ENCODE assay signal across 29 cellular contexts in the genomic region with DNA sequence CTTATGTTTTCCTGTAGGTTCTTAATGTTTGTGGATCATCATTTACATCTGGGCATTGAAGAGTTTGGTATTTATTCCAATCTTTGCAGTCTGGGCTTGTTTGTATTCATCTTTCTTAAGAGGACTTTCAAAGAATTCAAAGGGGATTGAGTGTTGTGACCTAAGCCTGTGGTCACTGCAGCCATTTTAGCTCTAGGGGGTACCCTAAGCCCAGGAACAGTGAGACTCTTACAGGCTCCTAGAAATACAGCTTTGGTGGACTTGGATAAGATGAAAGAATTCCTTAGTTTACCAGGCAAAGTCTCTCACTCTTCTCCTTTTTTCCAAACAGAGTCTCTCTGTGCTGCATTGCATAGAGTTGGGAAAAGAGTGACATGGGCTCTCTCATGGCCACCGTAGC.
"Had no signal": no experiment of that assay in that cellular context is flagged by ENCODE, and none has a peak within 500 bp of the region (broad histone marks: within the 10 kb centered on the region; RNA-seq: fewer than 3 reads in every experiment).

No MANE protein-coding gene starts in this region.

- H3K4me1 ChIP-seq: esophagus squamous epithelium, pancreas, psoas muscle, stomach, thyroid gland, upper lobe of left lung had no signal

- H3K27me3 Mint-ChIP-seq: activated CD4-positive, alpha-beta memory T cell treated with anti-CD3 and anti-CD28 coated beads, Interleukin-2, amount 10 ng/mL, durations not matched to agents 7 days and 5 days; activated CD4-positive, alpha-beta T cell treated with anti-CD3 and anti-CD28 coated beads, Interleukin-2, amount 10 ng/mL, durations not matched to agents 7 days and 5 days; activated T-helper 17 cell treated with anti-CD3 and anti-CD28 coated beads, Interleukin-2, amount 50 U/mL, for 72 hours; central memory CD8-positive, alpha-beta T cell; dendritic cell treated with granulocyte-macrophage colony-stimulating factor and Interleukin-4, amounts not matched to agents 40 ng/mL and 50 ng/mL, for 4 days; naive B cell; stimulated activated naive B cell treated with anti-CD40 and anti-IgM and Interleukin-4, amounts not matched to agents 10 μg/mL and 1 μg/mL and 100 μg/mL, for 72 hours had no signal

- H3K4me3 Mint-ChIP-seq: activated CD4-positive, alpha-beta memory T cell treated with anti-CD3 and anti-CD28 coated beads, Interleukin-2, amount 10 ng/mL, durations not matched to agents 7 days and 5 days; activated CD4-positive, alpha-beta T cell treated with anti-CD3 and anti-CD28 coated beads, Interleukin-2, amount 10 ng/mL, durations not matched to agents 7 days and 5 days; activated T-cell treated with anti-CD3 and anti-CD28 coated beads, Interleukin-2, amount 50 U/mL, for 4 hours; activated T-helper 17 cell treated with anti-CD3 and anti-CD28 coated beads, Interleukin-2, amount 50 U/mL, for 72 hours; central memory CD8-positive, alpha-beta T cell; dendritic cell treated with granulocyte-macrophage colony-stimulating factor and Interleukin-4, amounts not matched to agents 40 ng/mL and 50 ng/mL, for 4 days; mesothelial cell of epicardium; naive B cell; nephron progenitor cell; stimulated activated naive B cell treated with anti-CD40 and anti-IgM and Interleukin-4, amounts not matched to agents 10 μg/mL and 1 μg/mL and 100 μg/mL, for 72 hours; T-helper 1 cell treated with Interleukin-12 subunit alpha and Interleukin-12 subunit beta and Interleukin-4 antibody, amounts not matched to agents 30 μg/mL and 1 μg/mL, for 36 hours had no signal

- H3K36me3 ChIP-seq: esophagus squamous epithelium, pancreas, stomach, thyroid gland, upper lobe of left lung, WERI-Rb-1 had no signal

- H3K27ac ChIP-seq: epithelial cell of prostate, esophagus squamous epithelium, pancreas, psoas muscle, stomach, thyroid gland, upper lobe of left lung, WERI-Rb-1 had no signal

- H3K27me3 ChIP-seq: esophagus squamous epithelium, pancreas, stomach, thyroid gland, upper lobe of left lung had no signal

- H3K9me3 ChIP-seq: esophagus squamous epithelium, pancreas, thyroid gland, upper lobe of left lung had no signal

- ATAC-seq: activated naive CD4-positive, alpha-beta T cell treated with anti-CD3 and anti-CD28 coated beads, Interleukin-2, amount 50 U/mL, for 72 hours; activated T-cell treated with anti-CD3 and anti-CD28 coated beads, Interleukin-2, amount 50 U/mL, for 4 hours; activated T-helper 17 cell treated with anti-CD3 and anti-CD28 coated beads, Interleukin-2, amount 50 U/mL, for 72 hours; left cardiac atrium; left ventricle myocardium superior; pancreas; psoas muscle; stimulated activated naive B cell treated with anti-CD40 and anti-IgM and Interleukin-4, amounts not matched to agents 10 μg/mL and 1 μg/mL and 100 μg/mL, for 72 hours had no signal

- DNase-seq: activated CD4-positive, alpha-beta memory T cell treated with anti-CD3 and anti-CD28 coated beads, Interleukin-2, amount 10 ng/mL, durations not matched to agents 7 days and 5 days; activated CD4-positive, alpha-beta T cell treated with anti-CD3 and anti-CD28 coated beads, Interleukin-2, amount 10 ng/mL, durations not matched to agents 7 days and 5 days; activated CD4-positive, CD25-positive, alpha-beta regulatory T cell treated with anti-CD3 and anti-CD28 coated beads, Interleukin-2, amount 50 U/mL, for 72 hours; activated naive CD4-positive, alpha-beta T cell; activated T-cell treated with anti-CD3 and anti-CD28 coated beads, Interleukin-2, amount 50 U/mL, for 4 hours; anterior cingulate cortex; esophagus squamous epithelium; left cardiac atrium; left ventricle myocardium superior; naive B cell; nephron progenitor cell; nucleus accumbens; pancreas; psoas muscle; stimulated activated CD4-positive, alpha-beta T cell treated with anti-CD3 and anti-CD28 coated beads, Interleukin-1b, Interleukin-23, amount 100 ng/mL, for 48 hours; stimulated activated naive B cell treated with anti-CD40 and anti-IgM and Interleukin-4, amounts not matched to agents 10 μg/mL and 1 μg/mL and 100 μg/mL, for 72 hours; stomach; T-helper 9 cell; thyroid gland; upper lobe of left lung; WERI-Rb-1 had no signal

- H3K27ac Mint-ChIP-seq: activated CD4-positive, alpha-beta memory T cell treated with anti-CD3 and anti-CD28 coated beads, Interleukin-2, amount 10 ng/mL, durations not matched to agents 7 days and 5 days; activated CD4-positive, alpha-beta T cell treated with anti-CD3 and anti-CD28 coated beads, Interleukin-2, amount 10 ng/mL, durations not matched to agents 7 days and 5 days; activated naive CD4-positive, alpha-beta T cell treated with anti-CD3 and anti-CD28 coated beads, Interleukin-2, amount 50 U/mL, for 72 hours; activated T-helper 17 cell treated with anti-CD3 and anti-CD28 coated beads, Interleukin-2, amount 50 U/mL, for 72 hours; dendritic cell treated with granulocyte-macrophage colony-stimulating factor and Interleukin-4, amounts not matched to agents 40 ng/mL and 50 ng/mL, for 4 days; mesothelial cell of epicardium; naive B cell; nephron progenitor cell; stimulated activated naive B cell treated with anti-CD40 and anti-IgM and Interleukin-4, amounts not matched to agents 10 μg/mL and 1 μg/mL and 100 μg/mL, for 72 hours; T-helper 1 cell treated with Interleukin-12 subunit alpha and Interleukin-12 subunit beta and Interleukin-4 antibody, amounts not matched to agents 30 μg/mL and 1 μg/mL, for 36 hours had no signal

- H3K36me3 Mint-ChIP-seq: naive B cell; stimulated activated naive B cell treated with anti-CD40 and anti-IgM and Interleukin-4, amounts not matched to agents 10 μg/mL and 1 μg/mL and 100 μg/mL, for 72 hours had no signal

- H3K4me1 Mint-ChIP-seq: activated CD4-positive, alpha-beta memory T cell treated with anti-CD3 and anti-CD28 coated beads, Interleukin-2, amount 10 ng/mL, durations not matched to agents 7 days and 5 days; activated CD4-positive, alpha-beta T cell treated with anti-CD3 and anti-CD28 coated beads, Interleukin-2, amount 10 ng/mL, durations not matched to agents 7 days and 5 days; activated T-helper 17 cell treated with anti-CD3 and anti-CD28 coated beads, Interleukin-2, amount 50 U/mL, for 72 hours; central memory CD8-positive, alpha-beta T cell; mesothelial cell of epicardium; naive B cell; nephron progenitor cell; stimulated activated naive B cell treated with anti-CD40 and anti-IgM and Interleukin-4, amounts not matched to agents 10 μg/mL and 1 μg/mL and 100 μg/mL, for 72 hours had no signal

- H3K4me3 ChIP-seq: esophagus squamous epithelium, pancreas, psoas muscle, smooth muscle cell, stomach, thyroid gland, upper lobe of left lung had no signal

- H3K4me2 ChIP-seq: smooth muscle cell had no signal
